ENCODE assay signal across 8 cellular contexts in the genomic region with DNA sequence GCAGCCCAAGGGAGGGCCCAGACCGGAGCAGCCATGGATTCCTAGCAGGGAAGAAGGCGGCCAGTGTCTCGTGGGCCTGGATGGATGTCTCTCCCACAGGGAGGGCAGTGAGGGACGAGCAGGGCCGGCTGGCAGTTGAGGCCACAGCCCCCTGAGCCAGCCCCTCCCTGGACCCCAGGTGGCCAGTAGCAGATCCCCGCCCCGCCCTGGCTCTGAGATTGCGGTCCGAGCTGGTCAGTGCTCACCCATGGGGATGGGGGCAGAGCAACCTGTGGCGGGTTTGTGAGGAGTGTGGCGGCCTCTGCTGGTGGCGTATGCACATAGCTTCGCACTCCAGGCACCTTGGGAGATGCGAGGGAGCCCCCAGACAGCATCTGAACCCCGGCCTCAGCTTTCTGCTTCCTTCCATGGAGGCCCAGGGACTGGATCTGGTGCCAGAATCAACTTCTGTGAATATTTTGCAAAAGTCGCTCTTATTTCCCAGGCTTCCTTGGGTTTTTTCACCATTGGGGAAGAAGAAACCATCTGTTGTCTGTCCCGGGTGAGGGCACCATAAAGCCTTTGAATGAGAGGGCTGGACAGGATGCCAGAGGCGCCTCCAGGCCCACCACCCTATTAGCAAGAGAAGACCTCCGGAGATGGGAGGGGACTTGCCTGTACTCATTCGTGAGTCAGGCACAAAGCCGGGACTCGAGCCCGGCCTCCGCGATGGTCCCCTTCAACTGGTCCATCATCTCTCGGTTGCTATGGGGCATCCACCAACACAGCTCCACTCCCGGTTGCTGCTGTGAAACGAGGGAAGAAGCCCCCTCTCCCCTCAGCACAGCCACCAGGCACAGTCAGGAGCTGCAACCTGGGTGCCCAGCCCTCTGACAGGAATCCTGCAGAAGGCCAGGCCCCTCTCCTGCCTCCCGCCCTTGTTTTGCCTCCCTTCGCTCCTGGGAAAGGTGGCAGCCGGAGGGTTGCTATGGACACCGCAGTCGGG. TPM values are rescaled to one million over a fixed set of nuclear protein-coding genes. Genes with fewer than 3 reads are reported as not detected.
DNase-seq lines count a peak whose midpoint lies in the region; ATAC-seq and TF ChIP-seq lines count a peak whose summit lies in the region.

No MANE protein-coding gene starts in this region.

- intact Hi-C loops in Calu3 (cut with micrococcal nuclease; ENCODE audit: unreplicated experiment) (loop anchor here (1.0 kb wide), 3 partner anchors 112 to 319 kb away; no protein-coding TSS in a partner anchor), colonic mucosa (cut with DNase I) (loop anchor here (2.0 to 5.0 kb wide), 4 partner anchors 116 to 398 kb away; partner anchors contain the start of gene UBE2Q1), right lobe of liver (cut with DNase I) (loop anchor here in 1 of 2 donors (10.0 kb wide), 1 partner anchor 124 kb away; no protein-coding TSS in a partner anchor)

- H3K27me3 Mint-ChIP-seq in Calu3 (ENCODE audit: unreplicated experiment), result peaks cover 55% of the 10 kb centered on the region

- no TSS peak for BruUV-seq in Calu3 (replicated peaks; lab: Mats Ljungman, UMichigan)

- no peak overlapping the region for H3K27ac Mint-ChIP-seq in Calu3 (ENCODE audit: unreplicated experiment)

- no peak for TF ChIP-seq POLR2A in right lobe of liver (IDR thresholded peaks at IDR 0.05)

- DNase-seq in Calu3, result peak; percentile 87
- peak; percentile 26 for DNase-seq in NCI-H510A (lab: John Stamatoyannopoulos, UW)
- peak; percentile 83 for DNase-seq in activated CD4-positive, alpha-beta T cell treated with anti-CD3 and anti-CD28 coated beads for 48 hours
- peak; percentile 76 for DNase-seq in colonic mucosa
- DNase-seq in right lobe of liver, result peak; percentile 79 to 89 (median 83)
- peak; percentile 56 to 60 (median 57) for DNase-seq in stimulated activated CD4-positive, alpha-beta T cell treated with anti-CD3 and anti-CD28 coated beads, TNF-alpha, amount 100 ng/mL, for 4 hours (ENCODE audit: low read depth in 3 of 3)

- CTCF ChIA-PET in Calu3 (lab: Charles Lee), result interaction anchor here (0.6 to 1.6 kb wide), 16 partner anchors 9 to 399 kb away, joined by 3 to 23 read pairs (median 4); partner anchors contain the start of gene KCNN3

- no peaks in the 10 kb centered on the region for H3K4me1 ChIP-seq in colonic mucosa
- H3K4me1 ChIP-seq in right lobe of liver, result peaks cover 0 to 30% (median 10%) of the 10 kb centered on the region in 4 donors

- TF ChIP-seq CTCF in Calu3 (IDR thresholded peaks at IDR 0.05; ENCODE audit: unreplicated experiment) (peak; percentile 80), colonic mucosa (IDR thresholded peaks at IDR 0.05) (peak; percentile 66), right lobe of liver (IDR thresholded peaks at IDR 0.05) (peak; percentile 82 to 93 (median 88))

- H3K27me3 ChIP-seq in colonic mucosa (no peaks in the 10 kb centered on the region), right lobe of liver (no peaks in the 10 kb centered on the region)

- H3K4me3 ChIP-seq in colonic mucosa, result no peak overlapping the region
- H3K4me3 ChIP-seq in right lobe of liver, result no peak overlapping the region

- no peak overlapping the region for H3K9ac ChIP-seq in colonic mucosa (ENCODE audit: low read depth in 2 of 2, low read length in 2 of 2)

- H3K9me3 ChIP-seq in colonic mucosa (no peaks in the 10 kb centered on the region), right lobe of liver (no peaks in the 10 kb centered on the region)

- peaks cover 29% of the 10 kb centered on the region for H3K4me1 Mint-ChIP-seq in Calu3 (ENCODE audit: low read depth, unreplicated experiment)

- no peaks in the 10 kb centered on the region for H3K36me3 ChIP-seq in colonic mucosa
- H3K36me3 ChIP-seq in right lobe of liver, result no peaks in the 10 kb centered on the region

- H3K9me3 Mint-ChIP-seq in Calu3 (ENCODE audit: low read depth, unreplicated experiment), result no peaks in the 10 kb centered on the region

- no peak overlapping the region for H3K4me3 Mint-ChIP-seq in Calu3 (ENCODE audit: low read depth, unreplicated experiment)

- 37% methylated on average over 7 of the region's 33 CpGs for WGBS in right lobe of liver (ENCODE audit: insufficient coverage, low coverage, low lambda C conversion rate, missing lambda C conversion rate)

- peak; percentile 58 for ATAC-seq in HG02885 (IDR thresholded peaks at IDR 0.05; ENCODE audit: poor library complexity, unreplicated experiment)
- peak; percentile 89 to 93 (median 90) for ATAC-seq in right lobe of liver
- ATAC-seq in HG03135 (IDR thresholded peaks at IDR 0.05; ENCODE audit: unreplicated experiment), result no peak

- H3K27ac ChIP-seq in colonic mucosa, result no peak overlapping the region
- H3K27ac ChIP-seq in right lobe of liver, result peak overlapping the region in 2 of 3 donors; percentile 88 to 89

- no peaks in the 10 kb centered on the region for H3K36me3 Mint-ChIP-seq in Calu3 (ENCODE audit: insufficient read depth, unreplicated experiment)

RNA-seq across cellular contexts. Expression of gene KCNN3, which starts 8.6 kb away (rescaled TPM):
- total RNA-seq in Calu3 (2022) (0.27 TPM in 1 of 2 replicates, not detected in the other), colonic mucosa (1 to 10 TPM in 1 of 2 donors, under 1 TPM in 1; 0.99 to 2.5 TPM), right lobe of liver (under 1 TPM; 0.15 to 0.64 (median 0.32) TPM)

RNA-seq across cellular contexts. Expression of gene PMVK, which starts 57.9 kb away (rescaled TPM):
- total RNA-seq in Calu3 (2022) (43.0 and 47.3 TPM in 2 replicates), colonic mucosa (10 to 100 TPM; 32.0 to 46.5 TPM), right lobe of liver (10 to 100 TPM; 16.9 to 34.5 (median 29.2) TPM)

Comparison
In these comparisons a context has a peak if more than half of its experiments do, and no peak if none do; other contexts are left out.
1. DNase-seq: peak in every context shown above with its lines; median percentile 87 in Calu3; 83 in activated CD4-positive, alpha-beta T cell treated with anti-CD3 and anti-CD28 coated beads for 48 hours; 83 in right lobe of liver; 76 in colonic mucosa; 57 in stimulated activated CD4-positive, alpha-beta T cell treated with anti-CD3 and anti-CD28 coated beads, TNF-alpha, amount 100 ng/mL, for 4 hours; 26 in NCI-H510A.